12 cellular contexts compared by ENCODE assay signal in genomic region chr6:165661416-165662001, GRCh38. TPM values are rescaled to one million over a fixed set of nuclear protein-coding genes. Genes with fewer than 3 reads are reported as not detected.
DNase-seq lines count a peak whose midpoint lies in the region; ATAC-seq, FAIRE-seq and TF ChIP-seq lines count a peak whose summit lies in the region.
"Had no signal": no experiment of that assay in that cellular context is flagged by ENCODE, and none has a peak within 500 bp of the region (broad histone marks: within the 10 kb centered on the region; RNA-seq: fewer than 3 reads in every experiment).

No MANE protein-coding gene starts in this region.

- peaks cover 5% of the 10 kb centered on the region for H3K36me3 Mint-ChIP-seq in nephron progenitor cell (ENCODE audit: low read depth)
- H3K36me3 Mint-ChIP-seq: CD4-positive, CD25-positive, alpha-beta regulatory T cell; IgD-negative memory B cell; naive B cell had no signal

- H3K27ac Mint-ChIP-seq in nephron progenitor cell, result no peak overlapping the region
- H3K27ac Mint-ChIP-seq: CD4-positive, CD25-positive, alpha-beta regulatory T cell; IgD-negative memory B cell; naive B cell had no signal

- H3K4me1 ChIP-seq in cardiac muscle cell (ENCODE audit: low read depth) (peaks cover 19% of the 10 kb centered on the region), aorta (ENCODE audit: control insufficient read depth in 1 of 2, insufficient read depth in 2 of 2, low read length in 2 of 2) (no peaks in the 10 kb centered on the region)

- H3K4me3 ChIP-seq in cardiac muscle cell, result peak overlapping the region; percentile 70
- H3K4me3 ChIP-seq in epithelial cell of proximal tubule (ENCODE audit: low read depth, low read length), result peak overlapping the region; percentile 94
- H3K4me3 ChIP-seq in aorta (ENCODE audit: low read length in 2 of 2), result peak overlapping the region; percentile 64 to 88

- H3K27ac ChIP-seq in cardiac muscle cell, result no peak overlapping the region
- no peak overlapping the region for H3K27ac ChIP-seq in aorta (ENCODE audit: low read depth in 1 of 2, low read length in 2 of 2)

- intact Hi-C loops in Right ventricle myocardium inferior (cut with DNase I) (loop anchor here (2.0 to 5.0 kb wide), 7 partner anchors 44 to 221 kb away; no protein-coding TSS in a partner anchor), aorta (cut with DNase I) (loop anchor here in 1 of 2 donors (1.0 to 10.0 kb wide), 3 partner anchors 41 to 183 kb away; no protein-coding TSS in a partner anchor)

- peaks cover 83% of the 10 kb centered on the region for H3K27me3 ChIP-seq in cardiac muscle cell
- H3K27me3 ChIP-seq in aorta (ENCODE audit: control insufficient read depth in 1 of 2, insufficient read depth in 2 of 2, low read length in 1 of 2), result peaks cover 1% of the 10 kb centered on the region in 2 donors

- DNase-seq in cardiac muscle cell (ENCODE audit: low read depth in 1 of 2, low spot score in 1 of 2) (peak; percentile 43 to 47), Right ventricle myocardium inferior (ENCODE audit: missing footprints) (no peak), epithelial cell of proximal tubule (ENCODE audit: low read depth) (no peak), nephron progenitor cell (peak; percentile 49), aorta (no peak), RCC 7860 (ENCODE audit: low spot score) (no peak), NOMO-1 treated with DMSO at 0.1 percent for 48 hours (lab: John Stamatoyannopoulos, UW; ENCODE audit: unreplicated experiment) (no peak)
- DNase-seq: CD4-positive, CD25-positive, alpha-beta regulatory T cell; naive B cell had no signal

- ATAC-seq in Right ventricle myocardium inferior, result no peak
- ATAC-seq in aorta (ENCODE audit: low FRiP score), result peak; percentile 43
- ATAC-seq in HG02588 (IDR thresholded peaks at IDR 0.05; ENCODE audit: unreplicated experiment), result no peak

- H3K27me3 Mint-ChIP-seq in nephron progenitor cell (ENCODE audit: low read depth, poor library complexity), result peaks cover 53% of the 10 kb centered on the region

- no peaks in the 10 kb centered on the region for H3K9me3 Mint-ChIP-seq in nephron progenitor cell

- H3K9me3 ChIP-seq in cardiac muscle cell (ENCODE audit: low read depth) (no peaks in the 10 kb centered on the region), aorta (ENCODE audit: control insufficient read depth, low read length) (no peaks in the 10 kb centered on the region)

- H3K4me1 Mint-ChIP-seq in nephron progenitor cell, result peaks cover 52% of the 10 kb centered on the region

- 0 to 1% methylated on average over 48 to 49 of the region's 49 CpGs for whole genome bisulfite sequencing in aorta, 2 donors

- no peak for FAIRE-seq in RCC 7860 (lab: Jason Lieb, UNC)

- H3K36me3 ChIP-seq in cardiac muscle cell (no peaks in the 10 kb centered on the region), aorta (ENCODE audit: control insufficient read depth in 1 of 2, insufficient read depth in 2 of 2, low read length in 1 of 2) (no peaks in the 10 kb centered on the region)

- TF ChIP-seq CTCF in cardiac muscle cell (IDR thresholded peaks at IDR 0.05; ENCODE audit: low read depth, low read length) (no peak), epithelial cell of proximal tubule (conservative IDR thresholded peaks at IDR 0.05; ENCODE audit: low read depth, low read length) (no peak), nephron progenitor cell (IDR thresholded peaks at IDR 0.05) (no peak)

- H3K4me3 Mint-ChIP-seq in nephron progenitor cell, result peak overlapping the region; percentile 89
- H3K4me3 Mint-ChIP-seq: CD4-positive, CD25-positive, alpha-beta regulatory T cell had no signal

RNA-seq across cellular contexts. Expression of gene PDE10A, which starts 1.5 kb away (rescaled TPM):
- total RNA-seq in cardiac muscle cell (3.0 and 5.4 TPM in 2 replicates), Right ventricle myocardium inferior (15.7 TPM), epithelial cell of proximal tubule (6.9 TPM in 2 replicates), aorta (10 to 100 TPM in 1 of 2 donors, 1 to 10 TPM in 1; 8.7 to 17.1 TPM)
- polyA plus RNA-seq in cardiac muscle cell (0.82 and 1.5 TPM in 2 replicates), aorta (1 to 10 TPM in 1 of 2 donors, under 1 TPM in 1; 0.75 to 3.8 TPM)
- total RNA-seq: CD4-positive, CD25-positive, alpha-beta regulatory T cell; T-helper 1 cell treated with Interleukin-12 subunit alpha and Interleukin-12 subunit beta and Interleukin-4 antibody, amounts not matched to agents 30 ng/mL and 1 ng/mL, for 36 hours had no signal
- polyA plus RNA-seq: CD4-positive, CD25-positive, alpha-beta regulatory T cell; IgD-negative memory B cell had no signal

Comparison
In these comparisons a context has a peak if more than half of its experiments do, and no peak if none do; other contexts are left out.
1. DNase-seq: peak in cardiac muscle cell (2 of 2) and nephron progenitor cell (single experiment); none in Right ventricle myocardium inferior (single experiment), epithelial cell of proximal tubule (single experiment), aorta (0 of 2), RCC 7860 (single experiment) and NOMO-1 treated with DMSO at 0.1 percent for 48 hours (single experiment).
2. Peak in every context shown above with its lines, with median percentiles within 50 percentile points of each other: H3K4me3 ChIP-seq.